In the genomic region with DNA sequence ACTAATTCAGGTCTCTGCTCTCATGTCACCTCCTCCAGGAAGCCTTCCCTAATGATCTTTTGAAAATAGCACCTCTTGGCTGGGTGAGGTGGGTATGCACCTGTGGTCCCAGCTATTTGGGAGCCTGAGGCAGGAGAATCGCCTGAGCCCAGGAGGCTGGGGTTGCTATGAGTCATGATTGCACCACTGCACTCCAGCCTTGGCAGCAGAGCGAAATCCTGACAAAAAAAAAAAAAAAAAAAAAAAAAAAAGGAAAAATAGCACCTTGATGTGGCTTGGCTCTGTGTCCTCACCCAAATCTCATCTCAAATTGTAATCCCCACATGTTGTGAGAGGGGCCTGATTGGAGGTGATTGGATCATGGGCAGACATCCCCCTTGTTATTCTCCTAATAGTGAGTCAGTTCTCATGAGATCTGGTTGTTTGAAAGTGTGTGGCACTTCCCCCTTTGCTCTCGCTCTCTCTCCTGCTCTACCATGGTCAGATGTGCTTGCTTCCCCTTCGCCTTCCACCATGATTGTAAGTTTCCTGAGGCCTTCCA, we compare ENCODE assay signal across 1 cellular context.
A peak's percentile ranks its signal among the peaks of the same experiment; 100 is the strongest.
TF ChIP-seq lines count a peak whose summit lies in the region.

No MANE protein-coding gene starts in this region.

TF ChIP-seq in HepG2, 621 proteins besides CTCF, POLR2A, EP300 and RAD21 (continued from another document):
- TF ChIP-seq, protein P1, sequence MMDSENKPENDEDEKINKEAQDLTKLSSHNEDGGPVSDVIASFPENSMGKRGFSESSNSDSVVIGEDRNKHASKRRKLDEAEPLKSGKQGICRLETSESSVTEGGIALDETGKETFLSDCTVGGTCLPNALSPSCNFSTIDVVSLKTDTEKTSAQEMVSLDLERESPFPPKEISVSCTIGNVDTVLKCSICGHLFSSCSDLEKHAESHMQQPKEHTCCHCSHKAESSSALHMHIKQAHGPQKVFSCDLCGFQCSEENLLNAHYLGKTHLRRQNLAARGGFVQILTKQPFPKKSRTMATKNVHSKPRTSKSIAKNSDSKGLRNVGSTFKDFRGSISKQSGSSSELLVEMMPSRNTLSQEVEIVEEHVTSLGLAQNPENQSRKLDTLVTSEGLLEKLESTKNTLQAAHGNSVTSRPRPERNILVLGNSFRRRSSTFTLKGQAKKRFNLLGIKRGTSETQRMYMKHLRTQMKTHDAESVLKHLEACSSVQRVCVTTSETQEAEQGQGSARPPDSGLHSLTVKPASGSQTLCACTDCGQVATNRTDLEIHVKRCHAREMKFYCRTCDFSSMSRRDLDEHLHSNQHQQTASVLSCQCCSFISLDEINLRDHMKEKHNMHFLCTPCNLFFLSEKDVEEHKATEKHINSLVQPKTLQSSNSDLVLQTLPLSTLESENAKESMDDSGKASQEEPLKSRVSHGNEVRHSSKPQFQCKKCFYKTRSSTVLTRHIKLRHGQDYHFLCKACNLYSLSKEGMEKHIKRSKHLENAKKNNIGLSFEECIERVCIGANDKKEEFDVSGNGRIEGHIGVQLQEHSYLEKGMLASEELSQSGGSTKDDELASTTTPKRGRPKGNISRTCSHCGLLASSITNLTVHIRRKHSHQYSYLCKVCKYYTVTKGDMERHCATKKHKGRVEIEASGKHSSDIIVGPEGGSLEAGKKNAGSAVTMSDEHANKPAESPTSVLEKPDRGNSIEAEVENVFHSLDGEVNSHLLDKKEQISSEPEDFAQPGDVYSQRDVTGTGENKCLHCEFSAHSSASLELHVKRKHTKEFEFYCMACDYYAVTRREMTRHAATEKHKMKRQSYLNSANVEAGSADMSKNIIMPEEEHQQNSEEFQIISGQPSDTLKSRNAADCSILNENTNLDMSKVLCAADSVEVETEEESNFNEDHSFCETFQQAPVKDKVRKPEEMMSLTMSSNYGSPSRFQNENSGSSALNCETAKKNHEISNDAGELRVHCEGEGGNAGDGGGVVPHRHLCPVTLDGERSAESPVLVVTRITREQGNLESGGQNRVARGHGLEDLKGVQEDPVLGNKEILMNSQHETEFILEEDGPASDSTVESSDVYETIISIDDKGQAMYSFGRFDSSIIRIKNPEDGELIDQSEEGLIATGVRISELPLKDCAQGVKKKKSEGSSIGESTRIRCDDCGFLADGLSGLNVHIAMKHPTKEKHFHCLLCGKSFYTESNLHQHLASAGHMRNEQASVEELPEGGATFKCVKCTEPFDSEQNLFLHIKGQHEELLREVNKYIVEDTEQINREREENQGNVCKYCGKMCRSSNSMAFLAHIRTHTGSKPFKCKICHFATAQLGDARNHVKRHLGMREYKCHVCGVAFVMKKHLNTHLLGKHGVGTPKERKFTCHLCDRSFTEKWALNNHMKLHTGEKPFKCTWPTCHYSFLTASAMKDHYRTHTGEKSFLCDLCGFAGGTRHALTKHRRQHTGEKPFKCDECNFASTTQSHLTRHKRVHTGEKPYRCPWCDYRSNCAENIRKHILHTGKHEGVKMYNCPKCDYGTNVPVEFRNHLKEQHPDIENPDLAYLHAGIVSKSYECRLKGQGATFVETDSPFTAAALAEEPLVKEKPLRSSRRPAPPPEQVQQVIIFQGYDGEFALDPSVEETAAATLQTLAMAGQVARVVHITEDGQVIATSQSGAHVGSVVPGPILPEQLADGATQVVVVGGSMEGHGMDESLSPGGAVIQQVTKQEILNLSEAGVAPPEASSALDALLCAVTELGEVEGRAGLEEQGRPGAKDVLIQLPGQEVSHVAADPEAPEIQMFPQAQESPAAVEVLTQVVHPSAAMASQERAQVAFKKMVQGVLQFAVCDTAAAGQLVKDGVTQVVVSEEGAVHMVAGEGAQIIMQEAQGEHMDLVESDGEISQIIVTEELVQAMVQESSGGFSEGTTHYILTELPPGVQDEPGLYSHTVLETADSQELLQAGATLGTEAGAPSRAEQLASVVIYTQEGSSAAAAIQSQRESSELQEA (CRISPR knock-in tag; IDR thresholded peaks at IDR 0.05; ENCODE audit: not compliant biosample characterization), result no peak
- no peak for TF ChIP-seq SIN3B (IDR thresholded peaks at IDR 0.05; ENCODE audit: low read length)
- TF ChIP-seq RNF2 (conservative IDR thresholded peaks at IDR 0.05; ENCODE audit: low read depth), result no peak
- TF ChIP-seq, protein P2, sequence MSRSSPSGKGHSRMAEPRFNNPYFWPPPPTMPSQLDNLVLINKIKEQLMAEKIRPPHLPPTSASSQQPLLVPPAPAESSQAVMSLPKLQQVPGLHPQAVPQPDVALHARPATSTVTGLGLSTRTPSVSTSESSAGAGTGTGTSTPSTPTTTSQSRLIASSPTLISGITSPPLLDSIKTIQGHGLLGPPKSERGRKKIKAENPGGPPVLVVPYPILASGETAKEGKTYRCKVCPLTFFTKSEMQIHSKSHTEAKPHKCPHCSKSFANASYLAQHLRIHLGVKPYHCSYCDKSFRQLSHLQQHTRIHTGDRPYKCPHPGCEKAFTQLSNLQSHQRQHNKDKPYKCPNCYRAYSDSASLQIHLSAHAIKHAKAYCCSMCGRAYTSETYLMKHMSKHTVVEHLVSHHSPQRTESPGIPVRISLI (CRISPR knock-in tag; IDR thresholded peaks at IDR 0.05; ENCODE audit: borderline replicate concordance), result peak; percentile 86
- TF ChIP-seq SAP130 (CRISPR knock-in tag; IDR thresholded peaks at IDR 0.05; ENCODE audit: low read depth), result peak; percentile 57; the same call in 1 of the 2 replicates
- no peak for TF ChIP-seq ZNF460 (CRISPR knock-in tag; IDR thresholded peaks at IDR 0.05; ENCODE audit: borderline replicate concordance)
- TF ChIP-seq, protein P3, sequence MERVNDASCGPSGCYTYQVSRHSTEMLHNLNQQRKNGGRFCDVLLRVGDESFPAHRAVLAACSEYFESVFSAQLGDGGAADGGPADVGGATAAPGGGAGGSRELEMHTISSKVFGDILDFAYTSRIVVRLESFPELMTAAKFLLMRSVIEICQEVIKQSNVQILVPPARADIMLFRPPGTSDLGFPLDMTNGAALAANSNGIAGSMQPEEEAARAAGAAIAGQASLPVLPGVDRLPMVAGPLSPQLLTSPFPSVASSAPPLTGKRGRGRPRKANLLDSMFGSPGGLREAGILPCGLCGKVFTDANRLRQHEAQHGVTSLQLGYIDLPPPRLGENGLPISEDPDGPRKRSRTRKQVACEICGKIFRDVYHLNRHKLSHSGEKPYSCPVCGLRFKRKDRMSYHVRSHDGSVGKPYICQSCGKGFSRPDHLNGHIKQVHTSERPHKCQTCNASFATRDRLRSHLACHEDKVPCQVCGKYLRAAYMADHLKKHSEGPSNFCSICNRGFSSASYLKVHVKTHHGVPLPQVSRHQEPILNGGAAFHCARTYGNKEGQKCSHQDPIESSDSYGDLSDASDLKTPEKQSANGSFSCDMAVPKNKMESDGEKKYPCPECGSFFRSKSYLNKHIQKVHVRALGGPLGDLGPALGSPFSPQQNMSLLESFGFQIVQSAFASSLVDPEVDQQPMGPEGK (CRISPR knock-in tag; IDR thresholded peaks at IDR 0.05), result no peak
- TF ChIP-seq ZBTB38 (CRISPR knock-in tag; IDR thresholded peaks at IDR 0.05), result no peak
- TF ChIP-seq ZNF367 (CRISPR knock-in tag; IDR thresholded peaks at IDR 0.05; ENCODE audit: borderline replicate concordance), result no peak
- no peak for TF ChIP-seq ZNF337 (CRISPR knock-in tag; IDR thresholded peaks at IDR 0.05; ENCODE audit: borderline replicate concordance, low read depth)
- no peak for TF ChIP-seq SRSF9 (IDR thresholded peaks at IDR 0.05; ENCODE audit: borderline replicate concordance, insufficient read depth, low read depth, low read length, poor library complexity, severe bottlenecking)
- peak; percentile 25; the same call in 1 of the 2 replicates for TF ChIP-seq CEBPG (CRISPR knock-in tag; IDR thresholded peaks at IDR 0.05)
- TF ChIP-seq MED8 (CRISPR knock-in tag; IDR thresholded peaks at IDR 0.05; ENCODE audit: insufficient replicate concordance), result no peak
- no peak for TF ChIP-seq ZSCAN31 (CRISPR knock-in tag; IDR thresholded peaks at IDR 0.05; ENCODE audit: low read depth)
- TF ChIP-seq SYNCRIP (IDR thresholded peaks at IDR 0.05; ENCODE audit: insufficient read depth, low read depth, low read length), result no peak
